Comparison of ENCODE assay signal across 19 cellular contexts in genomic region chr14:104140463-104141331, GRCh38. TPM values are rescaled to one million over a fixed set of nuclear protein-coding genes. Genes with fewer than 3 reads are reported as not detected.
DNase-seq lines count a peak whose midpoint lies in the region; ATAC-seq and TF ChIP-seq lines count a peak whose summit lies in the region.
"Had no signal": no experiment of that assay in that cellular context is flagged by ENCODE, and none has a peak within 500 bp of the region (broad histone marks: within the 10 kb centered on the region; RNA-seq: fewer than 3 reads in every experiment).

No MANE protein-coding gene starts in this region.

- H3K27me3 Mint-ChIP-seq in activated naive CD4-positive, alpha-beta T cell treated with anti-CD3 and anti-CD28 coated beads, Interleukin-2, amount 10 ng/mL, durations not matched to agents 7 days and 5 days = peaks cover 62% of the 10 kb centered on the region

- intact Hi-C loops in posterior vena cava (cut with DNase I) = loop anchor here in 1 of 2 donors (5.0 kb wide), 1 partner anchor 412 kb away; no protein-coding TSS in a partner anchor

- H3K4me3 Mint-ChIP-seq in activated naive CD4-positive, alpha-beta T cell treated with anti-CD3 and anti-CD28 coated beads, Interleukin-2, amount 10 ng/mL, durations not matched to agents 7 days and 5 days = no peak overlapping the region
- H3K4me3 Mint-ChIP-seq: activated CD4-positive, alpha-beta memory T cell treated with anti-CD3 and anti-CD28 coated beads, Interleukin-2, amount 10 ng/mL, durations not matched to agents 7 days and 5 days; central memory CD8-positive, alpha-beta T cell had no signal

- peaks cover 7% of the 10 kb centered on the region for H3K4me1 Mint-ChIP-seq in activated naive CD4-positive, alpha-beta T cell treated with anti-CD3 and anti-CD28 coated beads, Interleukin-2, amount 10 ng/mL, durations not matched to agents 7 days and 5 days

- H3K36me3 ChIP-seq in RWPE2 (ENCODE audit: low read depth) (no peaks in the 10 kb centered on the region), iPS-15b (ENCODE audit: control insufficient read depth, insufficient read depth, low read length) (peaks cover 22% of the 10 kb centered on the region)
- H3K36me3 ChIP-seq: suprapubic skin had no signal

- POLR2A ChIA-PET in RWPE1 (lab: Yijun Ruan, JAX; ENCODE audit: low non-redundant PET) = no interaction called here

- peaks cover 55% of the 10 kb centered on the region for H3K27me3 ChIP-seq in RWPE2 (ENCODE audit: insufficient read depth, poor library complexity, severe bottlenecking)
- H3K27me3 ChIP-seq in iPS-15b (ENCODE audit: control insufficient read depth, insufficient read depth, low read length) = peaks cover 13% of the 10 kb centered on the region

- no peaks in the 10 kb centered on the region for H3K4me1 ChIP-seq in RWPE2 (ENCODE audit: insufficient read depth, poor library complexity, severe bottlenecking)
- H3K4me1 ChIP-seq in iPS-15b (ENCODE audit: control insufficient read depth, insufficient read depth, low read length) = no peaks in the 10 kb centered on the region

- no peaks in the 10 kb centered on the region for H3K9me3 ChIP-seq in RWPE2 (ENCODE audit: severe bottlenecking)
- H3K9me3 ChIP-seq in iPS-15b (ENCODE audit: control insufficient read depth, insufficient read depth, low read length) = no peaks in the 10 kb centered on the region
- H3K9me3 ChIP-seq: suprapubic skin had no signal

- H3K27ac ChIP-seq in RWPE2 (ENCODE audit: poor library complexity, severe bottlenecking) = no peak overlapping the region
- no peak overlapping the region; the same call in 1 of the 2 replicates for H3K27ac ChIP-seq in RWPE1
- H3K27ac ChIP-seq: suprapubic skin had no signal

- no peak for TF ChIP-seq CTCF in RWPE2 (IDR thresholded peaks at IDR 0.05; ENCODE audit: poor library complexity, severe bottlenecking)
- TF ChIP-seq CTCF in RWPE1 (conservative IDR thresholded peaks at IDR 0.05; ENCODE audit: low read depth) = no peak

- peak overlapping the region; percentile 24 for H3K9ac ChIP-seq in iPS-15b (ENCODE audit: low read depth, low read length)

- peak; percentile 16 for DNase-seq in activated naive CD4-positive, alpha-beta T cell treated with anti-CD3 and anti-CD28 coated beads, Interleukin-2, amount 10 ng/mL, durations not matched to agents 7 days and 5 days
- no peak for DNase-seq in activated naive CD4-positive, alpha-beta T cell treated with anti-CD3 and anti-CD28 coated beads, Interleukin-2, amount 50 U/mL, for 72 hours (ENCODE audit: low spot score in 2 of 2)
- DNase-seq in RWPE2 (ENCODE audit: low spot score) (peak; percentile 58), posterior vena cava (ENCODE audit: low spot score) (peak; percentile 73), RWPE1 (ENCODE audit: low spot score) (no peak)
- DNase-seq: ACHN; activated CD4-positive, alpha-beta memory T cell treated with anti-CD3 and anti-CD28 coated beads, Interleukin-2, amount 10 ng/mL, durations not matched to agents 7 days and 5 days; activated naive CD4-positive, alpha-beta T cell; GF-D8; Karpas-422; NCI-H187 treated with DMSO at 0.1 percent for 48 hours; NCI-H524 treated with DMSO at 0.1 percent for 48 hours; stimulated activated CD4-positive, alpha-beta T cell treated with anti-CD3 and anti-CD28 coated beads, Interleukin-12 subunit alpha, Interleukin-12 subunit beta, amount 100 ng/mL, for 4 hours had no signal

- no peak overlapping the region for H3K4me3 ChIP-seq in RWPE2 (ENCODE audit: severe bottlenecking)
- H3K4me3 ChIP-seq in iPS-15b (ENCODE audit: low read depth, low read length) = peak overlapping the region; percentile 84

- H3K36me3 Mint-ChIP-seq in activated naive CD4-positive, alpha-beta T cell treated with anti-CD3 and anti-CD28 coated beads, Interleukin-2, amount 10 ng/mL, durations not matched to agents 7 days and 5 days = no peaks in the 10 kb centered on the region
- no peaks in the 10 kb centered on the region for H3K36me3 Mint-ChIP-seq in activated naive CD4-positive, alpha-beta T cell treated with anti-CD3 and anti-CD28 coated beads, Interleukin-2, amount 50 U/mL, for 72 hours

- H3K27ac Mint-ChIP-seq in activated naive CD4-positive, alpha-beta T cell treated with anti-CD3 and anti-CD28 coated beads, Interleukin-2, amount 10 ng/mL, durations not matched to agents 7 days and 5 days = no peak overlapping the region
- H3K27ac Mint-ChIP-seq in activated naive CD4-positive, alpha-beta T cell treated with anti-CD3 and anti-CD28 coated beads, Interleukin-2, amount 50 U/mL, for 72 hours = no peak overlapping the region
- H3K27ac Mint-ChIP-seq: activated CD4-positive, alpha-beta memory T cell treated with anti-CD3 and anti-CD28 coated beads, Interleukin-2, amount 10 ng/mL, durations not matched to agents 7 days and 5 days had no signal

- ATAC-seq in activated naive CD4-positive, alpha-beta T cell treated with anti-CD3 and anti-CD28 coated beads, Interleukin-2, amount 50 U/mL, for 72 hours = no peak
- ATAC-seq in RWPE2 (ENCODE audit: low read depth) (no peak), GM21360 (IDR thresholded peaks at IDR 0.05; ENCODE audit: unreplicated experiment) (no peak), HG03095 (IDR thresholded peaks at IDR 0.05; ENCODE audit: unreplicated experiment) (no peak)
- ATAC-seq: left lobe of liver had no signal

- H3K9me3 Mint-ChIP-seq in activated naive CD4-positive, alpha-beta T cell treated with anti-CD3 and anti-CD28 coated beads, Interleukin-2, amount 10 ng/mL, durations not matched to agents 7 days and 5 days = no peaks in the 10 kb centered on the region
- no peaks in the 10 kb centered on the region for H3K9me3 Mint-ChIP-seq in activated naive CD4-positive, alpha-beta T cell treated with anti-CD3 and anti-CD28 coated beads, Interleukin-2, amount 50 U/mL, for 72 hours
- H3K9me3 Mint-ChIP-seq: activated CD4-positive, alpha-beta memory T cell treated with anti-CD3 and anti-CD28 coated beads, Interleukin-2, amount 10 ng/mL, durations not matched to agents 7 days and 5 days; central memory CD8-positive, alpha-beta T cell had no signal

- CTCF ChIA-PET in activated naive CD4-positive, alpha-beta T cell treated with anti-CD3 and anti-CD28 coated beads, Interleukin-2, amount 10 ng/mL, durations not matched to agents 7 days and 5 days (lab: Charles Lee) = no interaction called here
- CTCF ChIA-PET in RWPE1 (lab: Yijun Ruan, JAX) = interaction anchor here (0.6 to 1.6 kb wide), 2 partner anchors 177 to 424 kb away, joined by 3 to 8 read pairs; no protein-coding TSS in a partner anchor

RNA-seq across cellular contexts. Expression of gene KIF26A, which starts 2.3 kb away (rescaled TPM):
- under 1 TPM in 1 of 2 donors, not detected in 1; 0.43 TPM for total RNA-seq in activated naive CD4-positive, alpha-beta T cell treated with anti-CD3 and anti-CD28 coated beads, Interleukin-2, amount 50 U/mL, for 72 hours
- 1 to 10 TPM; 5.0 to 6.9 TPM for total RNA-seq in posterior vena cava

RNA-seq across cellular contexts. Expression of gene ASPG, which starts 55.2 kb away (rescaled TPM):
- total RNA-seq in activated naive CD4-positive, alpha-beta T cell treated with anti-CD3 and anti-CD28 coated beads, Interleukin-2, amount 50 U/mL, for 72 hours = not detected
- 1 to 10 TPM; 1.3 to 3.2 TPM for total RNA-seq in posterior vena cava
- total RNA-seq: activated CD4-positive, alpha-beta memory T cell treated with anti-CD3 and anti-CD28 coated beads, Interleukin-2, amount 10 ng/mL, durations not matched to agents 7 days and 5 days had no signal

Comparison
In these comparisons a context has a peak if more than half of its experiments do, and no peak if none do; other contexts are left out.
1. DNase-seq: peak in activated naive CD4-positive, alpha-beta T cell treated with anti-CD3 and anti-CD28 coated beads, Interleukin-2, amount 10 ng/mL, durations not matched to agents 7 days and 5 days (single experiment), RWPE2 (single experiment) and posterior vena cava (single experiment); none in activated naive CD4-positive, alpha-beta T cell treated with anti-CD3 and anti-CD28 coated beads, Interleukin-2, amount 50 U/mL, for 72 hours (0 of 2) and RWPE1 (single experiment).
2. RNA of gene KIF26A, which starts 2.3 kb away (total RNA-seq): 5.0 to 6.9 TPM in posterior vena cava; 0.43 TPM in activated naive CD4-positive, alpha-beta T cell treated with anti-CD3 and anti-CD28 coated beads, Interleukin-2, amount 50 U/mL, for 72 hours; every median in the first group is over 4 times any median in the second.